ENCODE assay signal across 28 cellular contexts in genomic region chr18:36328385-36328858, GRCh38. TPM values are rescaled to one million over a fixed set of nuclear protein-coding genes. Genes with fewer than 3 reads are reported as not detected.
DNase-seq lines count a peak whose midpoint lies in the region; ATAC-seq, FAIRE-seq and TF ChIP-seq lines count a peak whose summit lies in the region.
"Had no signal": no experiment of that assay in that cellular context is flagged by ENCODE, and none has a peak within 500 bp of the region (broad histone marks: within the 10 kb centered on the region; RNA-seq: fewer than 3 reads in every experiment).

No MANE protein-coding gene starts in this region.

- no peak overlapping the region for H3K4me3 Mint-ChIP-seq in type B pancreatic cell
- H3K4me3 Mint-ChIP-seq: activated CD4-positive, alpha-beta T cell treated with anti-CD3 and anti-CD28 coated beads, Interleukin-2, amount 10 ng/mL, durations not matched to agents 7 days and 5 days; activated T-helper 17 cell treated with anti-CD3 and anti-CD28 coated beads, Interleukin-2, amount 50 U/mL, for 72 hours; CD8-positive, alpha-beta memory T cell had no signal

- peaks cover 8% of the 10 kb centered on the region for H3K4me1 Mint-ChIP-seq in type B pancreatic cell (ENCODE audit: unreplicated experiment)
- H3K4me1 Mint-ChIP-seq: activated CD4-positive, alpha-beta T cell treated with anti-CD3 and anti-CD28 coated beads, Interleukin-2, amount 10 ng/mL, durations not matched to agents 7 days and 5 days; activated T-helper 17 cell treated with anti-CD3 and anti-CD28 coated beads, Interleukin-2, amount 50 U/mL, for 72 hours; CD8-positive, alpha-beta memory T cell had no signal

- H3K36me3 Mint-ChIP-seq in type B pancreatic cell, result no peaks in the 10 kb centered on the region
- H3K36me3 Mint-ChIP-seq: activated naive CD4-positive, alpha-beta T cell treated with anti-CD3 and anti-CD28 coated beads, Interleukin-2, amount 50 U/mL, for 72 hours had no signal

- H3K27ac ChIP-seq in heart right ventricle, result peak overlapping the region in 9 of 10 donors; percentile 7 to 88 (median 60)
- H3K27ac ChIP-seq: 22Rv1, ascending aorta, KMS-11, lower lobe of right lung, thoracic aorta, VCaP had no signal

- no peaks in the 10 kb centered on the region for H3K9me3 Mint-ChIP-seq in type B pancreatic cell
- H3K9me3 Mint-ChIP-seq: activated CD4-positive, alpha-beta T cell treated with anti-CD3 and anti-CD28 coated beads, Interleukin-2, amount 10 ng/mL, durations not matched to agents 7 days and 5 days; activated T-helper 17 cell treated with anti-CD3 and anti-CD28 coated beads, Interleukin-2, amount 50 U/mL, for 72 hours; CD8-positive, alpha-beta memory T cell had no signal

- peaks cover 0 to 3% (median 0%) of the 10 kb centered on the region in 7 donors for H3K27me3 ChIP-seq in heart right ventricle
- no peaks in the 10 kb centered on the region for H3K27me3 ChIP-seq in BE2C
- H3K27me3 ChIP-seq: ascending aorta had no signal

- FAIRE-seq in GM12892 (lab: Jason Lieb, UNC), result no peak
- FAIRE-seq: HTR-8/SVneo, islet of Langerhans had no signal

- H3K4me1 ChIP-seq in heart right ventricle, result peaks cover 4 to 93% (median 40%) of the 10 kb centered on the region in 9 donors
- H3K4me1 ChIP-seq in BE2C, result no peaks in the 10 kb centered on the region
- H3K4me1 ChIP-seq: lower lobe of right lung had no signal

- peak; percentile 2 for ATAC-seq in Right ventricle myocardium inferior
- ATAC-seq in HG02852 (IDR thresholded peaks at IDR 0.05; ENCODE audit: unreplicated experiment), result peak; percentile 74
- ATAC-seq in heart right ventricle, result peak in 6 of 8 donors; percentile 3 to 26 (median 10)
- ATAC-seq: activated naive CD4-positive, alpha-beta T cell treated with anti-CD3 and anti-CD28 coated beads, Interleukin-2, amount 50 U/mL, for 72 hours; activated T-helper 17 cell treated with anti-CD3 and anti-CD28 coated beads, Interleukin-2, amount 50 U/mL, for 72 hours; lower lobe of right lung had no signal

- TF ChIP-seq POLR2A in GM12892 (IDR thresholded peaks at IDR 0.05; ENCODE audit: low read depth, low read length), result no peak

- peaks cover 3% of the 10 kb centered on the region for H3K27me3 Mint-ChIP-seq in type B pancreatic cell

- no peak overlapping the region for H3K4me3 ChIP-seq in heart right ventricle
- H3K4me3 ChIP-seq in BE2C (ENCODE audit: low read depth, low read length), result no peak overlapping the region
- H3K4me3 ChIP-seq: ascending aorta, lower lobe of right lung, thoracic aorta had no signal

- H3K36me3 ChIP-seq in heart right ventricle (no peaks in the 10 kb centered on the region), BE2C (no peaks in the 10 kb centered on the region)
- H3K36me3 ChIP-seq: ascending aorta, lower lobe of right lung, thoracic aorta had no signal

- intact Hi-C loops in Right ventricle myocardium inferior (cut with DNase I) (loop anchor here (5.0 kb wide), 1 partner anchor 134 kb away; no protein-coding TSS in a partner anchor), cardiac septum (cut with DNase I) (no loop called here), heart right ventricle (cut with DNase I) (loop anchor here in 2 of 10 donors (5.0 to 10.0 kb wide), 3 partner anchors 66 to 136 kb away; no protein-coding TSS in a partner anchor)

- no peak for DNase-seq in Right ventricle myocardium inferior (ENCODE audit: missing footprints)
- no peak for DNase-seq in cardiac septum (ENCODE audit: low spot score)
- no peak for DNase-seq in heart right ventricle
- peak; percentile 32 for DNase-seq in type B pancreatic cell (ENCODE audit: extremely low spot score, unreplicated experiment)
- DNase-seq in GM12892 (ENCODE audit: insufficient read length), result no peak
- no peak for DNase-seq in nucleus accumbens (lab: John Stamatoyannopoulos, UW)
- no peak for DNase-seq in BE2C
- DNase-seq: activated CD4-positive, alpha-beta T cell treated with anti-CD3 and anti-CD28 coated beads, Interleukin-2, amount 10 ng/mL, durations not matched to agents 7 days and 5 days; CD8-positive, alpha-beta memory T cell; foreskin fibroblast; lower lobe of right lung; NCI-H1694 treated with DMSO at 0.1 percent for 48 hours; NCI-H2171 treated with DMSO at 0.1 percent for 48 hours; NCI-H524 treated with DMSO at 0.1 percent for 48 hours; SK-N-SH; stimulated activated CD4-positive, alpha-beta T cell treated with anti-CD3 and anti-CD28 coated beads, Interleukin-4, amount 100 ng/mL, for 1 hour; stimulated activated naive CD4-positive, alpha-beta T cell treated with Interleukin-2 at 50 U/mL for 16 hours had no signal

- no peak overlapping the region for H3K27ac Mint-ChIP-seq in type B pancreatic cell
- H3K27ac Mint-ChIP-seq: activated CD4-positive, alpha-beta T cell treated with anti-CD3 and anti-CD28 coated beads, Interleukin-2, amount 10 ng/mL, durations not matched to agents 7 days and 5 days; activated naive CD4-positive, alpha-beta T cell treated with anti-CD3 and anti-CD28 coated beads, Interleukin-2, amount 50 U/mL, for 72 hours; activated T-helper 17 cell treated with anti-CD3 and anti-CD28 coated beads, Interleukin-2, amount 50 U/mL, for 72 hours; CD8-positive, alpha-beta memory T cell had no signal

- 67 to 77% methylated on average over 3 of the region's 3 CpGs for WGBS in heart right ventricle, 2 donors

- H3K9me3 ChIP-seq in heart right ventricle (no peaks in the 10 kb centered on the region), BE2C (no peaks in the 10 kb centered on the region)
- H3K9me3 ChIP-seq: ascending aorta, lower lobe of right lung, SK-N-SH, thoracic aorta had no signal

- no peak for TF ChIP-seq CTCF in heart right ventricle (IDR thresholded peaks at IDR 0.05)
- TF ChIP-seq CTCF in type B pancreatic cell (conservative IDR thresholded peaks at IDR 0.05), result no peak
- no peak for TF ChIP-seq CTCF in BE2C (IDR thresholded peaks at IDR 0.05; ENCODE audit: low read depth, low read length)

RNA-seq across cellular contexts. Expression of gene FHOD3, which starts 30.9 kb away (rescaled TPM):
- 350 TPM for total RNA-seq in Right ventricle myocardium inferior
- 311 TPM for total RNA-seq in cardiac septum
- 100 to 1,000 TPM; 280 to 484 (median 406) TPM for total RNA-seq in heart right ventricle
- 100 to 1,000 TPM in 1 of 2 donors, 10 to 100 TPM in 1; 81.8 to 298 TPM for polyA plus RNA-seq in heart right ventricle
- total RNA-seq in type B pancreatic cell (ENCODE audit: low replicate concordance), result 3.8 and 5.3 TPM in 2 replicates
- polyA plus RNA-seq in GM12892 (2012; ENCODE audit: missing spikeins), result 13.6 TPM
- polyA plus RNA-seq in BE2C (2012; ENCODE audit: insufficient read depth, insufficient read length, low read depth), result 23.1 TPM
- total RNA-seq: activated CD4-positive, alpha-beta T cell treated with anti-CD3 and anti-CD28 coated beads, Interleukin-2, amount 10 ng/mL, durations not matched to agents 7 days and 5 days; activated naive CD4-positive, alpha-beta T cell treated with anti-CD3 and anti-CD28 coated beads, Interleukin-2, amount 50 U/mL, for 72 hours; activated T-helper 17 cell treated with anti-CD3 and anti-CD28 coated beads, Interleukin-2, amount 50 U/mL, for 72 hours; CD8-positive, alpha-beta memory T cell; T-helper 2 cell treated with Interferon-gamma antibody and Interleukin-4, amounts not matched to agents 100 ng/mL and 5 ng/mL, for 36 hours had no signal
- polyA plus RNA-seq: CD8-positive, alpha-beta memory T cell had no signal

Comparison
In these comparisons a context has a peak if more than half of its experiments do, and no peak if none do; other contexts are left out.
1. ATAC-seq: peak in every context shown above with its lines; median percentile 74 in HG02852; 10 in heart right ventricle; 2 in Right ventricle myocardium inferior.
2. RNA of gene FHOD3, which starts 30.9 kb away (total RNA-seq): 280 to 484 TPM in heart right ventricle, 350 TPM in Right ventricle myocardium inferior (single experiment) and 311 TPM in cardiac septum (single experiment); 3.8 to 5.3 TPM in type B pancreatic cell; every median in the first group is over 10 times any median in the second.